Comparison of ENCODE assay signal across 2 cellular contexts in the genomic region with DNA sequence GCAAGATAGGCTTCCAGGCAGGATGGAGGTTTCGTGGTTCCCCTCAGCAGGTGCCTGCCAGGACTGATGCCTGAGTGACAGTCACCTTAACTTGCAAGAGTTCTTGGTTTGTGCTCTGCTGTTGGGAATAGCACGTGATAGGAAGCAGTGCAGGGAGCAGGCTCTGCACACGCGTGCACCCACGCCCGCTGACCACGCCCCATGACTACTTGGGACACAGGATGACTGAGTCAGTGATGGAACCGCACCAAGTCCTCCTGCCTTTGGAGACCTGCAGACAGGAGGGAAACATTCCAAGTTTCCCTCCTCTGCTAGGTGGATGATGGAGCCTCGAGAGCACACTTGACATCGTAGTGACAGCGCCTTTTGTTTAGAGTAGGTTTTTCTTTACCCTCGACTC.
TF ChIP-seq lines count a peak whose summit lies in the region.

No MANE protein-coding gene starts in this region.

TF ChIP-seq in HEK293, 187 proteins besides CTCF, POLR2A, EP300 and RAD21 (continued from another document):
- TF ChIP-seq, protein P1, sequence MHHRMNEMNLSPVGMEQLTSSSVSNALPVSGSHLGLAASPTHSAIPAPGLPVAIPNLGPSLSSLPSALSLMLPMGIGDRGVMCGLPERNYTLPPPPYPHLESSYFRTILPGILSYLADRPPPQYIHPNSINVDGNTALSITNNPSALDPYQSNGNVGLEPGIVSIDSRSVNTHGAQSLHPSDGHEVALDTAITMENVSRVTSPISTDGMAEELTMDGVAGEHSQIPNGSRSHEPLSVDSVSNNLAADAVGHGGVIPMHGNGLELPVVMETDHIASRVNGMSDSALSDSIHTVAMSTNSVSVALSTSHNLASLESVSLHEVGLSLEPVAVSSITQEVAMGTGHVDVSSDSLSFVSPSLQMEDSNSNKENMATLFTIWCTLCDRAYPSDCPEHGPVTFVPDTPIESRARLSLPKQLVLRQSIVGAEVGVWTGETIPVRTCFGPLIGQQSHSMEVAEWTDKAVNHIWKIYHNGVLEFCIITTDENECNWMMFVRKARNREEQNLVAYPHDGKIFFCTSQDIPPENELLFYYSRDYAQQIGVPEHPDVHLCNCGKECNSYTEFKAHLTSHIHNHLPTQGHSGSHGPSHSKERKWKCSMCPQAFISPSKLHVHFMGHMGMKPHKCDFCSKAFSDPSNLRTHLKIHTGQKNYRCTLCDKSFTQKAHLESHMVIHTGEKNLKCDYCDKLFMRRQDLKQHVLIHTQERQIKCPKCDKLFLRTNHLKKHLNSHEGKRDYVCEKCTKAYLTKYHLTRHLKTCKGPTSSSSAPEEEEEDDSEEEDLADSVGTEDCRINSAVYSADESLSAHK (tag by site-specific recombination; IDR thresholded peaks at IDR 0.05): peak; percentile 88
- TF ChIP-seq ZNF514 (tag by site-specific recombination; IDR thresholded peaks at IDR 0.05) (no peak), TCF7L2 (IDR thresholded peaks at IDR 0.05; ENCODE audit: borderline replicate concordance, low read depth, low read length) (no peak), KLF1 (tag by site-specific recombination; IDR thresholded peaks at IDR 0.05) (peak; percentile 51), ZNF433 (tag by site-specific recombination; IDR thresholded peaks at IDR 0.05; ENCODE audit: low read depth) (no peak), ZEB2 (tag by site-specific recombination; IDR thresholded peaks at IDR 0.05) (no peak)

TF ChIP-seq in K562, 482 proteins besides CTCF, POLR2A, EP300 and RAD21 (continued from another document):
- TF ChIP-seq, protein P2, sequence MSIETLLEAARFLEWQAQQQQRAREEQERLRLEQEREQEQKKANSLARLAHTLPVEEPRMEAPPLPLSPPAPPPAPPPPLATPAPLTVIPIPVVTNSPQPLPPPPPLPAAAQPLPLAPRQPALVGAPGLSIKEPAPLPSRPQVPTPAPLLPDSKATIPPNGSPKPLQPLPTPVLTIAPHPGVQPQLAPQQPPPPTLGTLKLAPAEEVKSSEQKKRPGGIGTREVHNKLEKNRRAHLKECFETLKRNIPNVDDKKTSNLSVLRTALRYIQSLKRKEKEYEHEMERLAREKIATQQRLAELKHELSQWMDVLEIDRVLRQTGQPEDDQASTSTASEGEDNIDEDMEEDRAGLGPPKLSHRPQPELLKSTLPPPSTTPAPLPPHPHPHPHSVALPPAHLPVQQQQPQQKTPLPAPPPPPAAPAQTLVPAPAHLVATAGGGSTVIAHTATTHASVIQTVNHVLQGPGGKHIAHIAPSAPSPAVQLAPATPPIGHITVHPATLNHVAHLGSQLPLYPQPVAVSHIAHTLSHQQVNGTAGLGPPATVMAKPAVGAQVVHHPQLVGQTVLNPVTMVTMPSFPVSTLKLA (conservative IDR thresholded peaks at IDR 0.05): 0 out of 4 replicates have a peak, but pooled peaks of 1 of the 2 experiments have one; percentile 15
- TF ChIP-seq CCNT2 (IDR thresholded peaks at IDR 0.05; ENCODE audit: borderline replicate concordance, extremely low read depth, insufficient read length, low read depth, low read length): no peak
- TF ChIP-seq, protein P3, sequence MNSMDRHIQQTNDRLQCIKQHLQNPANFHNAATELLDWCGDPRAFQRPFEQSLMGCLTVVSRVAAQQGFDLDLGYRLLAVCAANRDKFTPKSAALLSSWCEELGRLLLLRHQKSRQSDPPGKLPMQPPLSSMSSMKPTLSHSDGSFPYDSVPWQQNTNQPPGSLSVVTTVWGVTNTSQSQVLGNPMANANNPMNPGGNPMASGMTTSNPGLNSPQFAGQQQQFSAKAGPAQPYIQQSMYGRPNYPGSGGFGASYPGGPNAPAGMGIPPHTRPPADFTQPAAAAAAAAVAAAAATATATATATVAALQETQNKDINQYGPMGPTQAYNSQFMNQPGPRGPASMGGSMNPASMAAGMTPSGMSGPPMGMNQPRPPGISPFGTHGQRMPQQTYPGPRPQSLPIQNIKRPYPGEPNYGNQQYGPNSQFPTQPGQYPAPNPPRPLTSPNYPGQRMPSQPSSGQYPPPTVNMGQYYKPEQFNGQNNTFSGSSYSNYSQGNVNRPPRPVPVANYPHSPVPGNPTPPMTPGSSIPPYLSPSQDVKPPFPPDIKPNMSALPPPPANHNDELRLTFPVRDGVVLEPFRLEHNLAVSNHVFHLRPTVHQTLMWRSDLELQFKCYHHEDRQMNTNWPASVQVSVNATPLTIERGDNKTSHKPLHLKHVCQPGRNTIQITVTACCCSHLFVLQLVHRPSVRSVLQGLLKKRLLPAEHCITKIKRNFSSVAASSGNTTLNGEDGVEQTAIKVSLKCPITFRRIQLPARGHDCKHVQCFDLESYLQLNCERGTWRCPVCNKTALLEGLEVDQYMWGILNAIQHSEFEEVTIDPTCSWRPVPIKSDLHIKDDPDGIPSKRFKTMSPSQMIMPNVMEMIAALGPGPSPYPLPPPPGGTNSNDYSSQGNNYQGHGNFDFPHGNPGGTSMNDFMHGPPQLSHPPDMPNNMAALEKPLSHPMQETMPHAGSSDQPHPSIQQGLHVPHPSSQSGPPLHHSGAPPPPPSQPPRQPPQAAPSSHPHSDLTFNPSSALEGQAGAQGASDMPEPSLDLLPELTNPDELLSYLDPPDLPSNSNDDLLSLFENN (IDR thresholded peaks at IDR 0.05; ENCODE audit: low read depth in 2 of 2, low read length in 2 of 2): no peak
- TF ChIP-seq RBM22 (IDR thresholded peaks at IDR 0.05; ENCODE audit: low read depth, low read length, poor library complexity, severe bottlenecking): no peak
- TF ChIP-seq PCBP1 (IDR thresholded peaks at IDR 0.05; ENCODE audit: low read depth, low read length, poor library complexity, severe bottlenecking): no peak
- TF ChIP-seq NRF1 (conservative IDR thresholded peaks at IDR 0.05 in 1 of 2, IDR thresholded peaks at IDR 0.05 in 1 of 2): peak in 1 of 2 experiments; percentile 43; a peak in 1 of 4 replicates
- no peak for TF ChIP-seq TFAM (CRISPR knock-in tag; conservative IDR thresholded peaks at IDR 0.05)
- TF ChIP-seq, protein P4, sequence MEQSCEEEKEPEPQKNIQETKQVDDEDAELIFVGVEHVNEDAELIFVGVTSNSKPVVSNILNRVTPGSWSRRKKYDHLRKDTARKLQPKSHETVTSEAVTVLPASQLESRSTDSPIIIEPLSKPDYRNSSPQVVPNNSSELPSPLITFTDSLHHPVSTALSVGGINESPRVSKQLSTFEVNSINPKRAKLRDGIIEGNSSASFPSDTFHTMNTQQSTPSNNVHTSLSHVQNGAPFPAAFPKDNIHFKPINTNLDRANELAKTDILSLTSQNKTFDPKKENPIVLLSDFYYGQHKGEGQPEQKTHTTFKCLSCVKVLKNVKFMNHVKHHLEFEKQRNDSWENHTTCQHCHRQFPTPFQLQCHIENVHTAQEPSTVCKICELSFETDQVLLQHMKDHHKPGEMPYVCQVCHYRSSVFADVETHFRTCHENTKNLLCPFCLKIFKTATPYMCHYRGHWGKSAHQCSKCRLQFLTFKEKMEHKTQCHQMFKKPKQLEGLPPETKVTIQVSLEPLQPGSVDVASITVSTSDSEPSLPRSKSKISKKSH (CRISPR knock-in tag; IDR thresholded peaks at IDR 0.05): no peak
- TF ChIP-seq BHLHE40 (IDR thresholded peaks at IDR 0.05; ENCODE audit: low read length): peak; percentile 74; the same call in 1 of the 2 replicates
- no peak for TF ChIP-seq DDX20 (tag; IDR thresholded peaks at IDR 0.05; ENCODE audit: low read depth)
- TF ChIP-seq ETV1 (tag; conservative IDR thresholded peaks at IDR 0.05; ENCODE audit: low read depth): no peak
- TF ChIP-seq, protein P5, sequence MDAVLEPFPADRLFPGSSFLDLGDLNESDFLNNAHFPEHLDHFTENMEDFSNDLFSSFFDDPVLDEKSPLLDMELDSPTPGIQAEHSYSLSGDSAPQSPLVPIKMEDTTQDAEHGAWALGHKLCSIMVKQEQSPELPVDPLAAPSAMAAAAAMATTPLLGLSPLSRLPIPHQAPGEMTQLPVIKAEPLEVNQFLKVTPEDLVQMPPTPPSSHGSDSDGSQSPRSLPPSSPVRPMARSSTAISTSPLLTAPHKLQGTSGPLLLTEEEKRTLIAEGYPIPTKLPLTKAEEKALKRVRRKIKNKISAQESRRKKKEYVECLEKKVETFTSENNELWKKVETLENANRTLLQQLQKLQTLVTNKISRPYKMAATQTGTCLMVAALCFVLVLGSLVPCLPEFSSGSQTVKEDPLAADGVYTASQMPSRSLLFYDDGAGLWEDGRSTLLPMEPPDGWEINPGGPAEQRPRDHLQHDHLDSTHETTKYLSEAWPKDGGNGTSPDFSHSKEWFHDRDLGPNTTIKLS (IDR thresholded peaks at IDR 0.05; ENCODE audit: borderline replicate concordance, low read depth): no peak
